In genomic region chr7:101017099-101017777, GRCh38 we compare ENCODE assay signal across 1 cellular context.
TF ChIP-seq lines count a peak whose summit lies in the region.

No MANE protein-coding gene starts in this region.

TF ChIP-seq in K562, 482 proteins besides CTCF, POLR2A, EP300 and RAD21 (continued from another document and continues in another):
- TF ChIP-seq, protein P1, sequence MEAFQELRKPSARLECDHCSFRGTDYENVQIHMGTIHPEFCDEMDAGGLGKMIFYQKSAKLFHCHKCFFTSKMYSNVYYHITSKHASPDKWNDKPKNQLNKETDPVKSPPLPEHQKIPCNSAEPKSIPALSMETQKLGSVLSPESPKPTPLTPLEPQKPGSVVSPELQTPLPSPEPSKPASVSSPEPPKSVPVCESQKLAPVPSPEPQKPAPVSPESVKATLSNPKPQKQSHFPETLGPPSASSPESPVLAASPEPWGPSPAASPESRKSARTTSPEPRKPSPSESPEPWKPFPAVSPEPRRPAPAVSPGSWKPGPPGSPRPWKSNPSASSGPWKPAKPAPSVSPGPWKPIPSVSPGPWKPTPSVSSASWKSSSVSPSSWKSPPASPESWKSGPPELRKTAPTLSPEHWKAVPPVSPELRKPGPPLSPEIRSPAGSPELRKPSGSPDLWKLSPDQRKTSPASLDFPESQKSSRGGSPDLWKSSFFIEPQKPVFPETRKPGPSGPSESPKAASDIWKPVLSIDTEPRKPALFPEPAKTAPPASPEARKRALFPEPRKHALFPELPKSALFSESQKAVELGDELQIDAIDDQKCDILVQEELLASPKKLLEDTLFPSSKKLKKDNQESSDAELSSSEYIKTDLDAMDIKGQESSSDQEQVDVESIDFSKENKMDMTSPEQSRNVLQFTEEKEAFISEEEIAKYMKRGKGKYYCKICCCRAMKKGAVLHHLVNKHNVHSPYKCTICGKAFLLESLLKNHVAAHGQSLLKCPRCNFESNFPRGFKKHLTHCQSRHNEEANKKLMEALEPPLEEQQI (IDR thresholded peaks at IDR 0.05) = no peak
- TF ChIP-seq BRD4 (IDR thresholded peaks at IDR 0.05) (no peak), PRDM10 (IDR thresholded peaks at IDR 0.05; ENCODE audit: partially characterized antibody) (peak; percentile 50), SOX6 (IDR thresholded peaks at IDR 0.05) (0 out of 2 replicates have a peak, but pooled peaks have one; percentile 34), POLR2G (IDR thresholded peaks at IDR 0.05; ENCODE audit: low read depth, low read length) (peak; percentile 56), ZBTB17 (CRISPR knock-in tag; IDR thresholded peaks at IDR 0.05) (peak; percentile 21; the same call in 1 of the 2 replicates), ARID1B (IDR thresholded peaks at IDR 0.05) (peak; percentile 68), LEF1 (IDR thresholded peaks at IDR 0.05) (peak; percentile 68), RBM14 (IDR thresholded peaks at IDR 0.05; ENCODE audit: borderline replicate concordance, insufficient read depth, low read depth, low read length) (no peak), SMARCC2 (IDR thresholded peaks at IDR 0.05; ENCODE audit: low read depth) (peak; percentile 40; the same call in 1 of the 2 replicates), TRIM24 (IDR thresholded peaks at IDR 0.05) (peak; percentile 45 to 49; a peak in 2 of 4 replicates), NFE2 (IDR thresholded peaks at IDR 0.05; ENCODE audit: low read depth) (peak; percentile 88), POLR2AphosphoS5 (IDR thresholded peaks at IDR 0.05; ENCODE audit: control insufficient read depth, insufficient read depth, low read depth, low read length) (no peak), ZNF224 (CRISPR knock-in tag; IDR thresholded peaks at IDR 0.05) (no peak), TFAP4 (CRISPR knock-in tag; IDR thresholded peaks at IDR 0.05; ENCODE audit: borderline replicate concordance) (peak; percentile 46; the same call in 1 of the 2 replicates), SNIP1 (IDR thresholded peaks at IDR 0.05; ENCODE audit: low read depth) (no peak), ZNF23 (CRISPR knock-in tag; IDR thresholded peaks at IDR 0.05) (no peak), TOE1 (IDR thresholded peaks at IDR 0.05; ENCODE audit: borderline replicate concordance) (peak; percentile 34; the same call in 1 of the 2 replicates), TOE1 (CRISPR knock-in tag; IDR thresholded peaks at IDR 0.05; ENCODE audit: borderline replicate concordance, low read depth) (no peak), TEAD4 (IDR thresholded peaks at IDR 0.05; ENCODE audit: low read length) (no peak), TEAD4 (CRISPR knock-in tag; IDR thresholded peaks at IDR 0.05; ENCODE audit: borderline replicate concordance) (no peak), SRSF1 (IDR thresholded peaks at IDR 0.05; ENCODE audit: low read depth, low read length) (no peak), HDAC2 (IDR thresholded peaks at IDR 0.05) (peak; percentile 75; the same call in 1 of the 2 replicates), MCM5 (IDR thresholded peaks at IDR 0.05; ENCODE audit: low read depth) (no peak), PURB (CRISPR knock-in tag; IDR thresholded peaks at IDR 0.05; ENCODE audit: low read depth) (no peak), RFX5 (IDR thresholded peaks at IDR 0.05; ENCODE audit: low read depth, low read length) (peak; percentile 85), ZEB2 (IDR thresholded peaks at IDR 0.05) (peak; percentile 43; the same call in 1 of the 2 replicates), SRSF7 (optimal IDR thresholded peaks at IDR 0.05; ENCODE audit: low read depth, low read length) (no peak), CHD1 (IDR thresholded peaks at IDR 0.05; ENCODE audit: low read length) (no peak), ATF7 (IDR thresholded peaks at IDR 0.05) (peak; percentile 72), MXI1 (IDR thresholded peaks at IDR 0.05; ENCODE audit: low read depth, low read length) (peak; percentile 54; the same call in 1 of the 2 replicates), SMARCA4 (IDR thresholded peaks at IDR 0.05) (peak; percentile 73), HDAC8 (tag; IDR thresholded peaks at IDR 0.05) (0 out of 2 replicates have a peak, but pooled peaks have one; percentile 31), FOS (IDR thresholded peaks at IDR 0.05; ENCODE audit: extremely low read depth, insufficient read length) (peak; percentile 35), ZZZ3 (IDR thresholded peaks at IDR 0.05) (no peak), ZNF3 (CRISPR knock-in tag; IDR thresholded peaks at IDR 0.05) (no peak), NCOR1 (IDR thresholded peaks at IDR 0.05) (peak; percentile 61; the same call in 1 of the 2 replicates), FOSL1 (tag; conservative IDR thresholded peaks at IDR 0.05) (peak; percentile 89), HMG20A (CRISPR knock-in tag; conservative IDR thresholded peaks at IDR 0.05) (no peak), ETV5 (CRISPR knock-in tag; IDR thresholded peaks at IDR 0.05; ENCODE audit: low read depth) (peak; percentile 95), NCOA1 (IDR thresholded peaks at IDR 0.05; ENCODE audit: low read depth) (0 out of 2 replicates have a peak, but pooled peaks have one; percentile 46), MXD1 (CRISPR knock-in tag; IDR thresholded peaks at IDR 0.05; ENCODE audit: borderline replicate concordance, poor library complexity, severe bottlenecking) (no peak)
- TF ChIP-seq, protein P2, sequence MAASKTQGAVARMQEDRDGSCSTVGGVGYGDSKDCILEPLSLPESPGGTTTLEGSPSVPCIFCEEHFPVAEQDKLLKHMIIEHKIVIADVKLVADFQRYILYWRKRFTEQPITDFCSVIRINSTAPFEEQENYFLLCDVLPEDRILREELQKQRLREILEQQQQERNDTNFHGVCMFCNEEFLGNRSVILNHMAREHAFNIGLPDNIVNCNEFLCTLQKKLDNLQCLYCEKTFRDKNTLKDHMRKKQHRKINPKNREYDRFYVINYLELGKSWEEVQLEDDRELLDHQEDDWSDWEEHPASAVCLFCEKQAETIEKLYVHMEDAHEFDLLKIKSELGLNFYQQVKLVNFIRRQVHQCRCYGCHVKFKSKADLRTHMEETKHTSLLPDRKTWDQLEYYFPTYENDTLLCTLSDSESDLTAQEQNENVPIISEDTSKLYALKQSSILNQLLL (CRISPR knock-in tag; IDR thresholded peaks at IDR 0.05; ENCODE audit: borderline replicate concordance) = no peak
- TF ChIP-seq, protein P3, sequence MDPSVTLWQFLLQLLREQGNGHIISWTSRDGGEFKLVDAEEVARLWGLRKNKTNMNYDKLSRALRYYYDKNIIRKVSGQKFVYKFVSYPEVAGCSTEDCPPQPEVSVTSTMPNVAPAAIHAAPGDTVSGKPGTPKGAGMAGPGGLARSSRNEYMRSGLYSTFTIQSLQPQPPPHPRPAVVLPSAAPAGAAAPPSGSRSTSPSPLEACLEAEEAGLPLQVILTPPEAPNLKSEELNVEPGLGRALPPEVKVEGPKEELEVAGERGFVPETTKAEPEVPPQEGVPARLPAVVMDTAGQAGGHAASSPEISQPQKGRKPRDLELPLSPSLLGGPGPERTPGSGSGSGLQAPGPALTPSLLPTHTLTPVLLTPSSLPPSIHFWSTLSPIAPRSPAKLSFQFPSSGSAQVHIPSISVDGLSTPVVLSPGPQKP (CRISPR knock-in tag; IDR thresholded peaks at IDR 0.05) = no peak
- TF ChIP-seq, protein P4, sequence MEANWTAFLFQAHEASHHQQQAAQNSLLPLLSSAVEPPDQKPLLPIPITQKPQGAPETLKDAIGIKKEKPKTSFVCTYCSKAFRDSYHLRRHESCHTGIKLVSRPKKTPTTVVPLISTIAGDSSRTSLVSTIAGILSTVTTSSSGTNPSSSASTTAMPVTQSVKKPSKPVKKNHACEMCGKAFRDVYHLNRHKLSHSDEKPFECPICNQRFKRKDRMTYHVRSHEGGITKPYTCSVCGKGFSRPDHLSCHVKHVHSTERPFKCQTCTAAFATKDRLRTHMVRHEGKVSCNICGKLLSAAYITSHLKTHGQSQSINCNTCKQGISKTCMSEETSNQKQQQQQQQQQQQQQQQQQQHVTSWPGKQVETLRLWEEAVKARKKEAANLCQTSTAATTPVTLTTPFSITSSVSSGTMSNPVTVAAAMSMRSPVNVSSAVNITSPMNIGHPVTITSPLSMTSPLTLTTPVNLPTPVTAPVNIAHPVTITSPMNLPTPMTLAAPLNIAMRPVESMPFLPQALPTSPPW (CRISPR knock-in tag; IDR thresholded peaks at IDR 0.05) = peak; percentile 72
- TF ChIP-seq, protein P5, sequence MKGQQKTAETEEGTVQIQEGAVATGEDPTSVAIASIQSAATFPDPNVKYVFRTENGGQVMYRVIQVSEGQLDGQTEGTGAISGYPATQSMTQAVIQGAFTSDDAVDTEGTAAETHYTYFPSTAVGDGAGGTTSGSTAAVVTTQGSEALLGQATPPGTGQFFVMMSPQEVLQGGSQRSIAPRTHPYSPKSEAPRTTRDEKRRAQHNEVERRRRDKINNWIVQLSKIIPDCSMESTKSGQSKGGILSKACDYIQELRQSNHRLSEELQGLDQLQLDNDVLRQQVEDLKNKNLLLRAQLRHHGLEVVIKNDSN (CRISPR knock-in tag; IDR thresholded peaks at IDR 0.05) = no peak
- TF ChIP-seq, protein P6, sequence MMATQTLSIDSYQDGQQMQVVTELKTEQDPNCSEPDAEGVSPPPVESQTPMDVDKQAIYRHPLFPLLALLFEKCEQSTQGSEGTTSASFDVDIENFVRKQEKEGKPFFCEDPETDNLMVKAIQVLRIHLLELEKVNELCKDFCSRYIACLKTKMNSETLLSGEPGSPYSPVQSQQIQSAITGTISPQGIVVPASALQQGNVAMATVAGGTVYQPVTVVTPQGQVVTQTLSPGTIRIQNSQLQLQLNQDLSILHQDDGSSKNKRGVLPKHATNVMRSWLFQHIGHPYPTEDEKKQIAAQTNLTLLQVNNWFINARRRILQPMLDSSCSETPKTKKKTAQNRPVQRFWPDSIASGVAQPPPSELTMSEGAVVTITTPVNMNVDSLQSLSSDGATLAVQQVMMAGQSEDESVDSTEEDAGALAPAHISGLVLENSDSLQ (IDR thresholded peaks at IDR 0.05) = peak; percentile 74
- TF ChIP-seq, protein P7, sequence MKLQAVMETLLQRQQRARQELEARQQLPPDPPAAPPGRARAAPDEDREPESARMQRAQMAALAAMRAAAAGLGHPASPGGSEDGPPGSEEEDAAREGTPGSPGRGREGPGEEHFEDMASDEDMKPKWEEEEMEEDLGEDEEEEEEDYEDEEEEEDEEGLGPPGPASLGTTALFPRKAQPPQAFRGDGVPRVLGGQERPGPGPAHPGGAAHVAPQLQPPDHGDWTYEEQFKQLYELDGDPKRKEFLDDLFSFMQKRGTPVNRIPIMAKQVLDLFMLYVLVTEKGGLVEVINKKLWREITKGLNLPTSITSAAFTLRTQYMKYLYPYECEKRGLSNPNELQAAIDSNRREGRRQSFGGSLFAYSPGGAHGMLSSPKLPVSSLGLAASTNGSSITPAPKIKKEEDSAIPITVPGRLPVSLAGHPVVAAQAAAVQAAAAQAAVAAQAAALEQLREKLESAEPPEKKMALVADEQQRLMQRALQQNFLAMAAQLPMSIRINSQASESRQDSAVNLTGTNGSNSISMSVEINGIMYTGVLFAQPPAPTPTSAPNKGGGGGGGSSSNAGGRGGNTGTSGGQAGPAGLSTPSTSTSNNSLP (IDR thresholded peaks at IDR 0.05; ENCODE audit: borderline replicate concordance, low read depth, low read length) = no peak
- TF ChIP-seq, protein P8, sequence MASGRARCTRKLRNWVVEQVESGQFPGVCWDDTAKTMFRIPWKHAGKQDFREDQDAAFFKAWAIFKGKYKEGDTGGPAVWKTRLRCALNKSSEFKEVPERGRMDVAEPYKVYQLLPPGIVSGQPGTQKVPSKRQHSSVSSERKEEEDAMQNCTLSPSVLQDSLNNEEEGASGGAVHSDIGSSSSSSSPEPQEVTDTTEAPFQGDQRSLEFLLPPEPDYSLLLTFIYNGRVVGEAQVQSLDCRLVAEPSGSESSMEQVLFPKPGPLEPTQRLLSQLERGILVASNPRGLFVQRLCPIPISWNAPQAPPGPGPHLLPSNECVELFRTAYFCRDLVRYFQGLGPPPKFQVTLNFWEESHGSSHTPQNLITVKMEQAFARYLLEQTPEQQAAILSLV (tag; IDR thresholded peaks at IDR 0.05) = no peak
